In genomic region chr7:521221-522070, GRCh38 we compare ENCODE assay signal across 8 cellular contexts. TPM values are rescaled to one million over a fixed set of nuclear protein-coding genes. Genes with fewer than 3 reads are reported as not detected.
DNase-seq lines count a peak whose midpoint lies in the region; ATAC-seq, FAIRE-seq and TF ChIP-seq lines count a peak whose summit lies in the region.

No MANE protein-coding gene starts in this region.

- no peaks in the 10 kb centered on the region for H3K36me3 Mint-ChIP-seq in mesothelial cell of epicardium

- no peak for TF ChIP-seq CTCF in coronary artery (IDR thresholded peaks at IDR 0.05)
- TF ChIP-seq CTCF in mesothelial cell of epicardium (IDR thresholded peaks at IDR 0.05; ENCODE audit: unreplicated experiment), result no peak

- peak overlapping the region; percentile 48 for H3K4me3 Mint-ChIP-seq in mesothelial cell of epicardium

- DNase-seq in GM03348 (ENCODE audit: low spot score), result peak; percentile 60
- DNase-seq in NCI-H1105 treated with DMSO at 0.1 percent for 48 hours (lab: John Stamatoyannopoulos, UW), result peak; percentile 31
- peak; percentile 91 for DNase-seq in coronary artery (ENCODE audit: low spot score)
- peak; percentile 72 to 82 for DNase-seq in mesothelial cell of epicardium (ENCODE audit: low spot score in 2 of 2, unreplicated experiment in 2 of 2)
- DNase-seq in urothelium cell line (ENCODE audit: low spot score), result peak; percentile 73
- DNase-seq in SHP77 treated with DMSO at 0.1 percent for 48 hours (lab: John Stamatoyannopoulos, UW), result no peak
- no peak for DNase-seq in SIG-M5 (lab: John Stamatoyannopoulos, UW)

- peaks cover 52% of the 10 kb centered on the region for H3K27me3 Mint-ChIP-seq in mesothelial cell of epicardium (ENCODE audit: low read depth)

- H3K27ac Mint-ChIP-seq in mesothelial cell of epicardium, result no peak overlapping the region

- H3K4me1 Mint-ChIP-seq in mesothelial cell of epicardium, result peaks cover 19% of the 10 kb centered on the region

- peak; percentile 59 for FAIRE-seq in urothelium cell line (lab: Jason Lieb, UNC)

- peak overlapping the region; percentile 90 for H3K4me3 ChIP-seq in coronary artery

- peak overlapping the region; percentile 48 to 100 for H3K27ac ChIP-seq in coronary artery

- H3K9me3 Mint-ChIP-seq in mesothelial cell of epicardium, result no peaks in the 10 kb centered on the region

- no peak for ATAC-seq in HG03045 (IDR thresholded peaks at IDR 0.05; ENCODE audit: unreplicated experiment)

RNA-seq across cellular contexts. Expression of gene PDGFA, which starts 1.8 kb away (rescaled TPM):
- 74.0 to 78.8 TPM (median 75.3 TPM) in 3 replicates for total RNA-seq in mesothelial cell of epicardium

Comparison
In these comparisons a context has a peak if more than half of its experiments do, and no peak if none do; other contexts are left out.
1. DNase-seq: peak in GM03348 (single experiment), NCI-H1105 treated with DMSO at 0.1 percent for 48 hours (single experiment), coronary artery (single experiment), mesothelial cell of epicardium (2 of 2) and urothelium cell line (single experiment); none in SHP77 treated with DMSO at 0.1 percent for 48 hours (single experiment) and SIG-M5 (single experiment).